In the genomic region with DNA sequence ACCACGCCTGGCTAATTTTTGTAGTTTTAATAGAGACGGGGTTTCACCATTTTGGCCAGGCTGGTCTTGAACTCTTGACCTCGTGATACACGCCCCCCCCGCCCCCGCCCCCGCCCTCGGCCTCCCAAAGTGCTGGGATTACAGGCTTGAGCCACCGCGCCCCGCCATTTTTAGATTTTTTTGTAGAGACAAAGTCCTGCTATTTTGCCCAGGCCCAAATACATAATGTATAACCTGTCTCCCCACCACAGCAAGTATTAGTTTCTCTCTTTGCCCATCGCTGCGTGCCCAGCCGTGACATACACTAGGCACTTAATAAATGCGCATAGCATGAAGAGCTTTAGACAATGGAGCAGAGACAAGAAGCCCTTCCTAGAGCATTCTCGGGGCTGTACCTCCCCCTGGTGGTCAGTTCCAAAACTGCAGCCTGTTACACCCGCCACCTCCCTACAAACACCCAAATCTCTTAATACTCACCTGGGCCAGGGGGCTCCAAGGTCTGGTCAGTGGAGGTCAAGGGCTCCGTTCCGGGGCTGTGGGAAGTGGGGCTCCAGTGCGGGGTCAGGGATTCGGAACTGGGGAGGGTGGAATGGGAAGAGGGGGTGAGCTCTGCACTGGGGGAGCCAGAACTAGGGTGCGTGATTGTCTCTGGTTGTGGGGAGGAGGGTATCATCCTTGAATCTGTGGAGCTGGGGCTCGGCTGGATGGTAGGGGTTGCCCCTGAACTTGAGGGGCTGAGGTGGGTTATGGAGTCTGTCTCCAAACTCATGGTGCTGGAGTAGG, we compare ENCODE assay signal across 8 cellular contexts. TPM values are rescaled to one million over a fixed set of nuclear protein-coding genes. Genes with fewer than 3 reads are reported as not detected.
DNase-seq lines count a peak whose midpoint lies in the region; ATAC-seq, FAIRE-seq and TF ChIP-seq lines count a peak whose summit lies in the region.

No MANE protein-coding gene starts in this region.

- peak; percentile 95 for FAIRE-seq in GM12892 (lab: Jason Lieb, UNC)

- H3K4me1 ChIP-seq in left lung, result no peaks in the 10 kb centered on the region

- intact Hi-C loops in left lung (cut with DNase I), result loop anchor here in 1 of 2 donors (10.0 kb wide), 1 partner anchor 47 kb away; a partner anchor contains a TSS

- peak; percentile 72 for DNase-seq in GM12892 (ENCODE audit: insufficient read length)
- peak; percentile 77 for DNase-seq in NCI-H2171 treated with DMSO at 0.1 percent for 48 hours (lab: John Stamatoyannopoulos, UW)
- peak; percentile 82 for DNase-seq in cerebellum (ENCODE audit: low spot score)
- peak; percentile 67 to 85 for DNase-seq in left lung
- DNase-seq in stimulated activated CD4-positive, alpha-beta T cell treated with anti-CD3 and anti-CD28 coated beads, Interleukin-4, amount 100 ng/mL, for 48 hours (ENCODE audit: low read depth in 2 of 2), result peak; percentile 70 to 83

- H3K27me3 ChIP-seq in left lung, result peaks cover 0 to 26% of the 10 kb centered on the region in 2 donors

- no peak for TF ChIP-seq POLR2A in GM12892 (IDR thresholded peaks at IDR 0.05; ENCODE audit: low read depth, low read length)

- H3K9me3 ChIP-seq in left lung, result no peaks in the 10 kb centered on the region

- H3K36me3 ChIP-seq in left lung, result no peaks in the 10 kb centered on the region

- H3K27ac ChIP-seq in 22Rv1, result no peak overlapping the region
- H3K27ac ChIP-seq in left lung, result no peak overlapping the region

- TF ChIP-seq CTCF in 22Rv1 (IDR thresholded peaks at IDR 0.05) (peak; percentile 83), left lung (IDR thresholded peaks at IDR 0.05) (peak; percentile 89 to 90)

- peak; percentile 75 to 92 for ATAC-seq in activated CD4-positive, CD25-positive, alpha-beta regulatory T cell treated with anti-CD3 and anti-CD28 coated beads, Interleukin-2, amount 50 U/mL, for 24 hours
- ATAC-seq in left lung (peak; percentile 66), HG03108 (IDR thresholded peaks at IDR 0.05; ENCODE audit: unreplicated experiment) (no peak)

- H3K4me3 ChIP-seq in left lung, result no peak overlapping the region

RNA-seq across cellular contexts. Expression of a gene that starts 22.5 kb away (rescaled TPM):
- polyA plus RNA-seq in GM12892 (2012; ENCODE audit: missing spikeins), result 0.68 TPM
- total RNA-seq in cerebellum (2.9 TPM), left lung (1 to 10 TPM; 3.0 to 5.8 TPM)

RNA-seq across cellular contexts. Expression of a gene that starts 25.5 kb away (rescaled TPM):
- 2.2 TPM for polyA plus RNA-seq in GM12892 (2012; ENCODE audit: missing spikeins)
- total RNA-seq in cerebellum (1.4 TPM), left lung (10 to 100 TPM in 1 of 2 donors, 1 to 10 TPM in 1; 3.7 to 11.3 TPM)

RNA-seq across cellular contexts. Expression of a gene that starts 29.6 kb away (rescaled TPM):
- 6.8 TPM for polyA plus RNA-seq in GM12892 (2012; ENCODE audit: missing spikeins)
- total RNA-seq in cerebellum (60.1 TPM), left lung (100 to 1,000 TPM; 179 to 232 TPM)

RNA-seq across cellular contexts. Expression of a gene that starts 47.9 kb away (rescaled TPM):
- 2.2 TPM for polyA plus RNA-seq in GM12892 (2012; ENCODE audit: missing spikeins)
- total RNA-seq in cerebellum, result 35.7 TPM
- 1 to 10 TPM; 3.1 to 4.4 TPM for total RNA-seq in left lung

RNA-seq across cellular contexts. Expression of a gene that starts 58.8 kb away (rescaled TPM):
- 7.1 TPM for polyA plus RNA-seq in GM12892 (2012; ENCODE audit: missing spikeins)
- total RNA-seq in cerebellum, result 2.5 TPM
- 10 to 100 TPM; 10.3 to 14.8 TPM for total RNA-seq in left lung
